2 cellular contexts compared by ENCODE assay signal in the genomic region with DNA sequence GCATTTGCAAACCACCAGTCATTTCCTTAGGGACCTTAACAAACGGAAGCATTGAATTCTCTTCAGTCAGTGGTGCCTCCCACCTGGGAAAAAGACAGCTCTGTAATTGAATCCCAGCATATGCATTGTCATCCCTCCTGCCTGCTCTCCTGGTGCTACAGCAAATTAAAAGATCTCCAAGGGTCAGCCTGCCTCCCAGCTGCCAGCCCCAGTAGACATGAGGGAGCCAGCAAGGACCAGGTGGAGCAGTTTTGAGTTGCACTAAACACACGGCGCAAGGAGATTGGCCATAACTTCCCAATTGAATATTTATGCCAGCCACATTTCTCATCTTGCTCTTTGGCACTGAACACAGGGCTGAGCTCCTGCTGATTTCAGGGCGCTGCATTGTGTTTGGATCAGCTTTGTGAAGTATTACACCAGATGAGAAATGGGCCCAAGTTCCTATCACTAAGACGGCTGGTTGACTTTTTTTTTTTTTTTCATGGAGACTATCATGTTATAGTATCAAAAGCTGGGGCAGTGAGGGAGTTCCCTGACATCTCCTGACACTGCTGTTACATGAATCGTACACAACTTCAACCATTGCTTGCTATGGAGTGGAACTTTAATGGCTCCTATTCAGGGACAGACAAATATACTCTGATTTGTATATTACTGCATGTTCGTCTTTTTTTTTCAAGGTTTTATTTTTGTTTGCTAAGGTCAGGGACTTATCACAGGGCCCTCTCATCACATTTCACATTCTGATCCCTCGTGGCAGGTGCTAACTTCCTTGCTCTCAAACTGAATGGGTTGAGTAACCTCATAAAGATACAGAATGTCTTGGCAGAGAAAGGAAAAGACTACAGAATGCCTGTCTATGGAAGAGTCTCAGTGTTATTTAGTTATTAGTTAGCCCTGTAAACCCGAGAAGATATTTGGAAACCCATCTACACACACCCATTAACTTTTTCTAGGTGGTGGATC.
TF ChIP-seq lines count a peak whose summit lies in the region.

No MANE protein-coding gene starts in this region.

TF ChIP-seq in GM23338, 12 proteins besides CTCF, POLR2A, EP300 and RAD21:
- TF ChIP-seq, protein P1, sequence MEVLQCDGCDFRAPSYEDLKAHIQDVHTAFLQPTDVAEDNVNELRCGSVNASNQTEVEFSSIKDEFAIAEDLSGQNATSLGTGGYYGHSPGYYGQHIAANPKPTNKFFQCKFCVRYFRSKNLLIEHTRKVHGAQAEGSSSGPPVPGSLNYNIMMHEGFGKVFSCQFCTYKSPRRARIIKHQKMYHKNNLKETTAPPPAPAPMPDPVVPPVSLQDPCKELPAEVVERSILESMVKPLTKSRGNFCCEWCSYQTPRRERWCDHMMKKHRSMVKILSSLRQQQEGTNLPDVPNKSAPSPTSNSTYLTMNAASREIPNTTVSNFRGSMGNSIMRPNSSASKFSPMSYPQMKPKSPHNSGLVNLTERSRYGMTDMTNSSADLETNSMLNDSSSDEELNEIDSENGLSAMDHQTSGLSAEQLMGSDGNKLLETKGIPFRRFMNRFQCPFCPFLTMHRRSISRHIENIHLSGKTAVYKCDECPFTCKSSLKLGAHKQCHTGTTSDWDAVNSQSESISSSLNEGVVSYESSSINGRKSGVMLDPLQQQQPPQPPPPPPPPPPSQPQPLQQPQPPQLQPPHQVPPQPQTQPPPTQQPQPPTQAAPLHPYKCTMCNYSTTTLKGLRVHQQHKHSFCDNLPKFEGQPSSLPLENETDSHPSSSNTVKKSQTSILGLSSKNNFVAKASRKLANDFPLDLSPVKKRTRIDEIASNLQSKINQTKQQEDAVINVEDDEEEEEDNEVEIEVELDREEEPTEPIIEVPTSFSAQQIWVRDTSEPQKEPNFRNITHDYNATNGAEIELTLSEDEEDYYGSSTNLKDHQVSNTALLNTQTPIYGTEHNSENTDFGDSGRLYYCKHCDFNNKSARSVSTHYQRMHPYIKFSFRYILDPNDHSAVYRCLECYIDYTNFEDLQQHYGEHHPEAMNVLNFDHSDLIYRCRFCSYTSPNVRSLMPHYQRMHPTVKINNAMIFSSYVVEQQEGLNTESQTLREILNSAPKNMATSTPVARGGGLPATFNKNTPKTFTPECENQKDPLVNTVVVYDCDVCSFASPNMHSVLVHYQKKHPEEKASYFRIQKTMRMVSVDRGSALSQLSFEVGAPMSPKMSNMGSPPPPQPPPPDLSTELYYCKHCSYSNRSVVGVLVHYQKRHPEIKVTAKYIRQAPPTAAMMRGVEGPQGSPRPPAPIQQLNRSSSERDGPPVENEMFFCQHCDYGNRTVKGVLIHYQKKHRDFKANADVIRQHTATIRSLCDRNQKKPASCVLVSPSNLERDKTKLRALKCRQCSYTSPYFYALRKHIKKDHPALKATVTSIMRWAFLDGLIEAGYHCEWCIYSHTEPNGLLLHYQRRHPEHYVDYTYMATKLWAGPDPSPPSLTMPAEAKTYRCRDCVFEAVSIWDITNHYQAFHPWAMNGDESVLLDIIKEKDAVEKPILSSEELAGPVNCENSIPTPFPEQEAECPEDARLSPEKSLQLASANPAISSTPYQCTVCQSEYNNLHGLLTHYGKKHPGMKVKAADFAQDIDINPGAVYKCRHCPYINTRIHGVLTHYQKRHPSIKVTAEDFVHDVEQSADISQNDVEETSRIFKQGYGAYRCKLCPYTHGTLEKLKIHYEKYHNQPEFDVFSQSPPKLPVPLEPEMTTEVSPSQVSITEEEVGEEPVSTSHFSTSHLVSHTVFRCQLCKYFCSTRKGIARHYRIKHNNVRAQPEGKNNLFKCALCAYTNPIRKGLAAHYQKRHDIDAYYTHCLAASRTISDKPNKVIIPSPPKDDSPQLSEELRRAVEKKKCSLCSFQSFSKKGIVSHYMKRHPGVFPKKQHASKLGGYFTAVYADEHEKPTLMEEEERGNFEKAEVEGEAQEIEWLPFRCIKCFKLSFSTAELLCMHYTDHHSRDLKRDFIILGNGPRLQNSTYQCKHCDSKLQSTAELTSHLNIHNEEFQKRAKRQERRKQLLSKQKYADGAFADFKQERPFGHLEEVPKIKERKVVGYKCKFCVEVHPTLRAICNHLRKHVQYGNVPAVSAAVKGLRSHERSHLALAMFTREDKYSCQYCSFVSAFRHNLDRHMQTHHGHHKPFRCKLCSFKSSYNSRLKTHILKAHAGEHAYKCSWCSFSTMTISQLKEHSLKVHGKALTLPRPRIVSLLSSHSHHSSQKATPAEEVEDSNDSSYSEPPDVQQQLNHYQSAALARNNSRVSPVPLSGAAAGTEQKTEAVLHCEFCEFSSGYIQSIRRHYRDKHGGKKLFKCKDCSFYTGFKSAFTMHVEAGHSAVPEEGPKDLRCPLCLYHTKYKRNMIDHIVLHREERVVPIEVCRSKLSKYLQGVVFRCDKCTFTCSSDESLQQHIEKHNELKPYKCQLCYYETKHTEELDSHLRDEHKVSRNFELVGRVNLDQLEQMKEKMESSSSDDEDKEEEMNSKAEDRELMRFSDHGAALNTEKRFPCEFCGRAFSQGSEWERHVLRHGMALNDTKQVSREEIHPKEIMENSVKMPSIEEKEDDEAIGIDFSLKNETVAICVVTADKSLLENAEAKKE (CRISPR knock-in tag; IDR thresholded peaks at IDR 0.05): peak; percentile 81; the same call in 1 of the 2 replicates
- TF ChIP-seq CREB1 (CRISPR knock-in tag; IDR thresholded peaks at IDR 0.05; ENCODE audit: low read depth): no peak

TF ChIP-seq in SK-N-SH, 30 proteins besides CTCF, POLR2A, EP300 and RAD21 (continued from another document):
- TF ChIP-seq, protein P2, sequence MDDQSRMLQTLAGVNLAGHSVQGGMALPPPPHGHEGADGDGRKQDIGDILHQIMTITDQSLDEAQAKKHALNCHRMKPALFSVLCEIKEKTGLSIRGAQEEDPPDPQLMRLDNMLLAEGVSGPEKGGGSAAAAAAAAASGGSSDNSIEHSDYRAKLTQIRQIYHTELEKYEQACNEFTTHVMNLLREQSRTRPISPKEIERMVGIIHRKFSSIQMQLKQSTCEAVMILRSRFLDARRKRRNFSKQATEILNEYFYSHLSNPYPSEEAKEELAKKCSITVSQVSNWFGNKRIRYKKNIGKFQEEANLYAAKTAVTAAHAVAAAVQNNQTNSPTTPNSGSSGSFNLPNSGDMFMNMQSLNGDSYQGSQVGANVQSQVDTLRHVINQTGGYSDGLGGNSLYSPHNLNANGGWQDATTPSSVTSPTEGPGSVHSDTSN (IDR thresholded peaks at IDR 0.05): no peak
- TF ChIP-seq GABPA (IDR thresholded peaks at IDR 0.05; ENCODE audit: low read depth): no peak
- no peak for TF ChIP-seq EZH2phosphoT487 (IDR thresholded peaks at IDR 0.05; ENCODE audit: borderline replicate concordance, low read depth)
- no peak for TF ChIP-seq TCF12 (IDR thresholded peaks at IDR 0.05)
- TF ChIP-seq RCOR1 (IDR thresholded peaks at IDR 0.05; ENCODE audit: low read length): no peak
TF ChIP-seq in SK-N-SH: peak in this region for 0.
